Comparison of ENCODE assay signal across 12 cellular contexts in genomic region chr1:12001996-12002493, GRCh38. TPM values are rescaled to one million over a fixed set of nuclear protein-coding genes. Genes with fewer than 3 reads are reported as not detected.
DNase-seq lines count a peak whose midpoint lies in the region; ATAC-seq and TF ChIP-seq lines count a peak whose summit lies in the region.
"Had no signal": no experiment of that assay in that cellular context is flagged by ENCODE, and none has a peak within 500 bp of the region (broad histone marks: within the 10 kb centered on the region; RNA-seq: fewer than 3 reads in every experiment).

No MANE protein-coding gene starts in this region.

- H3K4me3 Mint-ChIP-seq in MCF 10A (ENCODE audit: unreplicated experiment): no peak overlapping the region
- no peak overlapping the region for H3K4me3 Mint-ChIP-seq in activated T-helper 2 cell treated with anti-CD3 and anti-CD28 coated beads, Interferon-gamma antibody, Interleukin-2, Interleukin-4, amounts not matched to agents 10 μg/mL and 5 μg/mL and 100 μg/mL, durations not matched to agents 14 hours and 24 hours and 36 hours (ENCODE audit: low read depth)
- no peak overlapping the region for H3K4me3 Mint-ChIP-seq in stimulated activated memory B cell treated with anti-CD40 and anti-IgM and Interleukin-4, amounts not matched to agents 10 μg/mL and 1 μg/mL and 100 μg/mL, for 72 hours
- H3K4me3 Mint-ChIP-seq: activated CD4-positive, alpha-beta T cell treated with anti-CD3 and anti-CD28 coated beads, Interleukin-2, amount 10 ng/mL, durations not matched to agents 24 days and 14 days; activated naive CD8-positive, alpha-beta T cell treated with anti-CD3 and anti-CD28 coated beads, Interleukin-2, amount 10 ng/mL, durations not matched to agents 7 days and 5 days had no signal

- POLR2A ChIA-PET in MCF 10A (lab: Yijun Ruan, JAX): interaction anchor here (0.6 to 3.3 kb wide), 5 partner anchors 12 to 1689 kb away, joined by 3 to 21 read pairs (median 5); partner anchors contain the start of genes MFN2 and MIIP

- no peak for TF ChIP-seq POLR2A in breast epithelium (IDR thresholded peaks at IDR 0.05)

- no TSS peak for BruUV-seq in MCF 10A (replicated peaks; lab: Mats Ljungman, UMichigan)

- no peaks in the 10 kb centered on the region for H3K4me1 ChIP-seq in breast epithelium

- DNase-seq in MCF 10A (ENCODE audit: unreplicated experiment) (peak; percentile 63), breast epithelium (ENCODE audit: low spot score in 2 of 2) (no peak), left cardiac atrium (no peak), SW480 (ENCODE audit: low spot score) (no peak), SKM-1 treated with dmso at 0.1 percent for 144 hours (lab: John Stamatoyannopoulos, UW; ENCODE audit: unreplicated experiment) (no peak)
- DNase-seq in activated T-helper 2 cell treated with anti-CD3 and anti-CD28 coated beads, Interferon-gamma antibody, Interleukin-2, Interleukin-4, amounts not matched to agents 10 μg/mL and 5 μg/mL and 100 μg/mL, durations not matched to agents 14 hours and 24 hours and 36 hours (ENCODE audit: low spot score): no peak
- DNase-seq: DMS153, NCI-H146 had no signal

- H3K27ac ChIP-seq in breast epithelium: no peak overlapping the region

- no peaks in the 10 kb centered on the region for H3K9me3 Mint-ChIP-seq in MCF 10A (ENCODE audit: unreplicated experiment)
- no peaks in the 10 kb centered on the region for H3K9me3 Mint-ChIP-seq in activated T-helper 2 cell treated with anti-CD3 and anti-CD28 coated beads, Interferon-gamma antibody, Interleukin-2, Interleukin-4, amounts not matched to agents 10 μg/mL and 5 μg/mL and 100 μg/mL, durations not matched to agents 14 hours and 24 hours and 36 hours
- H3K9me3 Mint-ChIP-seq in stimulated activated memory B cell treated with anti-CD40 and anti-IgM and Interleukin-4, amounts not matched to agents 10 μg/mL and 1 μg/mL and 100 μg/mL, for 72 hours: no peaks in the 10 kb centered on the region
- H3K9me3 Mint-ChIP-seq: activated CD4-positive, alpha-beta T cell treated with anti-CD3 and anti-CD28 coated beads, Interleukin-2, amount 10 ng/mL, durations not matched to agents 24 days and 14 days; activated naive CD8-positive, alpha-beta T cell treated with anti-CD3 and anti-CD28 coated beads, Interleukin-2, amount 10 ng/mL, durations not matched to agents 7 days and 5 days had no signal

- peak overlapping the region; percentile 79 for H3K27ac Mint-ChIP-seq in MCF 10A (ENCODE audit: low read depth, unreplicated experiment)
- H3K27ac Mint-ChIP-seq in activated T-helper 2 cell treated with anti-CD3 and anti-CD28 coated beads, Interferon-gamma antibody, Interleukin-2, Interleukin-4, amounts not matched to agents 10 μg/mL and 5 μg/mL and 100 μg/mL, durations not matched to agents 14 hours and 24 hours and 36 hours: peak overlapping the region; percentile 38
- peak overlapping the region; percentile 30 for H3K27ac Mint-ChIP-seq in stimulated activated memory B cell treated with anti-CD40 and anti-IgM and Interleukin-4, amounts not matched to agents 10 μg/mL and 1 μg/mL and 100 μg/mL, for 72 hours

- H3K27me3 ChIP-seq in breast epithelium: no peaks in the 10 kb centered on the region

- ATAC-seq in left cardiac atrium (peak; percentile 56 to 62), HG02642 (IDR thresholded peaks at IDR 0.05; ENCODE audit: poor library complexity, unreplicated experiment) (no peak)
- no peak for ATAC-seq in stimulated activated memory B cell treated with anti-CD40 and anti-IgM and Interleukin-4, amounts not matched to agents 10 μg/mL and 1 μg/mL and 100 μg/mL, for 72 hours

- intact Hi-C loops in MCF 10A (cut with micrococcal nuclease): no loop called here
- intact Hi-C loops in breast epithelium (cut with DNase I; ENCODE audit: low total_unique reads): no loop called here
- intact Hi-C loops in activated T-helper 2 cell treated with anti-CD3 and anti-CD28 coated beads, Interferon-gamma antibody, Interleukin-2, Interleukin-4, amounts not matched to agents 10 μg/mL and 5 μg/mL and 100 μg/mL, durations not matched to agents 14 hours and 24 hours and 36 hours (cut with micrococcal nuclease): loop anchor here (5.0 kb wide), 1 partner anchor 35 kb away; no protein-coding TSS in a partner anchor
- intact Hi-C loops in left cardiac atrium (cut with DNase I): no loop called here

- H3K36me3 ChIP-seq in breast epithelium: peaks cover 36% of the 10 kb centered on the region

- no peak overlapping the region for H3K4me3 ChIP-seq in breast epithelium

- no peaks in the 10 kb centered on the region for H3K27me3 Mint-ChIP-seq in MCF 10A (ENCODE audit: insufficient read depth, unreplicated experiment)
- H3K27me3 Mint-ChIP-seq in activated T-helper 2 cell treated with anti-CD3 and anti-CD28 coated beads, Interferon-gamma antibody, Interleukin-2, Interleukin-4, amounts not matched to agents 10 μg/mL and 5 μg/mL and 100 μg/mL, durations not matched to agents 14 hours and 24 hours and 36 hours (ENCODE audit: low read depth): no peaks in the 10 kb centered on the region
- H3K27me3 Mint-ChIP-seq in stimulated activated memory B cell treated with anti-CD40 and anti-IgM and Interleukin-4, amounts not matched to agents 10 μg/mL and 1 μg/mL and 100 μg/mL, for 72 hours: no peaks in the 10 kb centered on the region
- H3K27me3 Mint-ChIP-seq: activated CD4-positive, alpha-beta T cell treated with anti-CD3 and anti-CD28 coated beads, Interleukin-2, amount 10 ng/mL, durations not matched to agents 24 days and 14 days; activated naive CD8-positive, alpha-beta T cell treated with anti-CD3 and anti-CD28 coated beads, Interleukin-2, amount 10 ng/mL, durations not matched to agents 7 days and 5 days had no signal

- H3K36me3 Mint-ChIP-seq in MCF 10A (ENCODE audit: insufficient read depth, unreplicated experiment): peaks cover 100% of the 10 kb centered on the region
- peaks cover 84% of the 10 kb centered on the region for H3K36me3 Mint-ChIP-seq in activated T-helper 2 cell treated with anti-CD3 and anti-CD28 coated beads, Interferon-gamma antibody, Interleukin-2, Interleukin-4, amounts not matched to agents 10 μg/mL and 5 μg/mL and 100 μg/mL, durations not matched to agents 14 hours and 24 hours and 36 hours (ENCODE audit: low read depth)
- peaks cover 78% of the 10 kb centered on the region for H3K36me3 Mint-ChIP-seq in stimulated activated memory B cell treated with anti-CD40 and anti-IgM and Interleukin-4, amounts not matched to agents 10 μg/mL and 1 μg/mL and 100 μg/mL, for 72 hours

- H3K9me3 ChIP-seq in breast epithelium: no peaks in the 10 kb centered on the region

- TF ChIP-seq CTCF in MCF 10A (IDR thresholded peaks at IDR 0.05; ENCODE audit: unreplicated experiment) (no peak), breast epithelium (IDR thresholded peaks at IDR 0.05) (no peak)

- H3K4me1 Mint-ChIP-seq in MCF 10A (ENCODE audit: insufficient read depth, unreplicated experiment): peaks cover 11% of the 10 kb centered on the region
- H3K4me1 Mint-ChIP-seq in activated T-helper 2 cell treated with anti-CD3 and anti-CD28 coated beads, Interferon-gamma antibody, Interleukin-2, Interleukin-4, amounts not matched to agents 10 μg/mL and 5 μg/mL and 100 μg/mL, durations not matched to agents 14 hours and 24 hours and 36 hours (ENCODE audit: low read depth): peaks cover 5% of the 10 kb centered on the region
- peaks cover 26% of the 10 kb centered on the region for H3K4me1 Mint-ChIP-seq in stimulated activated memory B cell treated with anti-CD40 and anti-IgM and Interleukin-4, amounts not matched to agents 10 μg/mL and 1 μg/mL and 100 μg/mL, for 72 hours
- H3K4me1 Mint-ChIP-seq: activated naive CD8-positive, alpha-beta T cell treated with anti-CD3 and anti-CD28 coated beads, Interleukin-2, amount 10 ng/mL, durations not matched to agents 7 days and 5 days had no signal

- CTCF ChIA-PET in MCF 10A (lab: Yijun Ruan, JAX): interaction anchor here (0.7 to 0.8 kb wide), 2 partner anchors 19 to 137 kb away, joined by 3 read pairs; no protein-coding TSS in a partner anchor

RNA-seq across cellular contexts. Expression of gene MIIP, which starts 17.3 kb away (rescaled TPM):
- total RNA-seq in MCF 10A (2022) (22.1 and 25.3 TPM in 2 replicates), breast epithelium (10 to 100 TPM; 29.0 to 34.4 (median 33.8) TPM), left cardiac atrium (10 to 100 TPM; 18.3 to 20.3 TPM)
- total RNA-seq in activated T-helper 2 cell treated with anti-CD3 and anti-CD28 coated beads, Interferon-gamma antibody, Interleukin-2, Interleukin-4, amounts not matched to agents 10 μg/mL and 5 μg/mL and 100 μg/mL, durations not matched to agents 14 hours and 24 hours and 36 hours: 85.8 and 91.2 TPM in 2 replicates

RNA-seq across cellular contexts. Expression of gene MFN2, which starts 21.8 kb away (rescaled TPM):
- total RNA-seq in MCF 10A (2022) (95.6 and 105 TPM in 2 replicates), breast epithelium (10 to 100 TPM; 51.4 to 64.9 (median 62.1) TPM), left cardiac atrium (100 to 1,000 TPM; 442 to 451 TPM)
- 67.9 and 69.5 TPM in 2 replicates for total RNA-seq in activated T-helper 2 cell treated with anti-CD3 and anti-CD28 coated beads, Interferon-gamma antibody, Interleukin-2, Interleukin-4, amounts not matched to agents 10 μg/mL and 5 μg/mL and 100 μg/mL, durations not matched to agents 14 hours and 24 hours and 36 hours

Comparison
In these comparisons a context has a peak if more than half of its experiments do, and no peak if none do; other contexts are left out.
1. ATAC-seq: peak in left cardiac atrium (2 of 2); none in stimulated activated memory B cell treated with anti-CD40 and anti-IgM and Interleukin-4, amounts not matched to agents 10 μg/mL and 1 μg/mL and 100 μg/mL, for 72 hours (single experiment) and HG02642 (single experiment).
2. Peak in every context shown above with its lines, with median percentiles within 50 percentile points of each other: H3K27ac Mint-ChIP-seq.